In the genomic region with DNA sequence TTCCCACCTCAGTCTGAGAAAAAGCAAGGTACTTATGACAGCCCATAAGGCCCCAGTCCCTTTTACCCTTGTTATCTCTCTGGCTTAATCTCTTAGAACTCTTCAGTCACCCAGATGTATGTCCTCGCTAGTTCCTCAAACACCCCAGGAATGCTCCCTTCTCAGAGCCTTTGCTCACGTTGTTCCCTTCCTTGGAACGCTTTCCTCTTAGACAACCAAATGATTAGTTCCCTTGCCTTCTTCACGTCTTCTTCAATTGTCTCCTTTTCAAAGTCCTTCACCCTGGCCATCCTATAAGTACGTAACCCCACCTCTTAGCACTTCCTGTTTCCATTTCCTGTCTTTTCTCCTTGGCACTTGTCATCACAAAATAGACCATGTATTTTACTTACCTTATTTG, we compare ENCODE assay signal across 13 cellular contexts. TPM values are rescaled to one million over a fixed set of nuclear protein-coding genes. Genes with fewer than 3 reads are reported as not detected.
DNase-seq lines count a peak whose midpoint lies in the region; ATAC-seq and TF ChIP-seq lines count a peak whose summit lies in the region.
"Had no signal": no experiment of that assay in that cellular context is flagged by ENCODE, and none has a peak within 500 bp of the region (broad histone marks: within the 10 kb centered on the region; RNA-seq: fewer than 3 reads in every experiment).

No MANE protein-coding gene starts in this region.

- H3K4me2 ChIP-seq in BLaER1: peak overlapping the region; percentile 84
- H3K4me2 ChIP-seq in DND-41 (ENCODE audit: insufficient read depth, low read length): no peak overlapping the region

- H3K36me3 ChIP-seq in BLaER1 (no peaks in the 10 kb centered on the region), DND-41 (ENCODE audit: insufficient read depth, low read length) (no peaks in the 10 kb centered on the region)
- H3K36me3 ChIP-seq: WERI-Rb-1 had no signal

- H3K9me3 ChIP-seq in BLaER1 (no peaks in the 10 kb centered on the region), DND-41 (ENCODE audit: insufficient read depth, low read length, severe bottlenecking) (no peaks in the 10 kb centered on the region)
- H3K9me3 ChIP-seq: tibial nerve had no signal

- peak overlapping the region; percentile 57 for H3K27ac Mint-ChIP-seq in endothelial cell (ENCODE audit: unreplicated experiment)

- H3K27me3 ChIP-seq in BLaER1 (no peaks in the 10 kb centered on the region), DND-41 (ENCODE audit: insufficient read depth, low read length, poor library complexity) (no peaks in the 10 kb centered on the region)
- H3K27me3 ChIP-seq: tibial nerve had no signal

- peak overlapping the region; percentile 29 for H2AFZ ChIP-seq in DND-41 (ENCODE audit: low read depth, low read length)

- ATAC-seq in DND-41 (ENCODE audit: insufficient read depth, low read depth) (peak; percentile 65; the same call in 2 of the 3 replicates), HG02938 (IDR thresholded peaks at IDR 0.05; ENCODE audit: unreplicated experiment) (no peak), omental fat pad (ENCODE audit: low FRiP score) (no peak)

- H3K36me3 Mint-ChIP-seq in endothelial cell (ENCODE audit: low read depth, unreplicated experiment): no peaks in the 10 kb centered on the region

- no peaks in the 10 kb centered on the region for H3K9me3 Mint-ChIP-seq in endothelial cell (ENCODE audit: unreplicated experiment)

- H3K27ac ChIP-seq in BLaER1 (no peak overlapping the region), DND-41 (ENCODE audit: low read length) (peak overlapping the region; percentile 7)
- H3K27ac ChIP-seq: tibial nerve had no signal

- H3K27me3 Mint-ChIP-seq in endothelial cell (ENCODE audit: unreplicated experiment): peaks cover 8% of the 10 kb centered on the region

- H3K4me1 ChIP-seq in BLaER1 (peaks cover 67% of the 10 kb centered on the region), DND-41 (ENCODE audit: insufficient read depth, low read length) (peaks cover 14% of the 10 kb centered on the region)
- H3K4me1 ChIP-seq: tibial nerve had no signal

- no peak overlapping the region for H3K9ac ChIP-seq in BLaER1
- H3K9ac ChIP-seq in DND-41 (ENCODE audit: low read depth, low read length): no peak overlapping the region

- DNase-seq in DND-41 (no peak), SIG-M5 (lab: John Stamatoyannopoulos, UW) (peak; percentile 18), endothelial cell (ENCODE audit: low spot score) (no peak), omental fat pad (ENCODE audit: low spot score) (no peak), foreskin fibroblast (no peak)
- DNase-seq in stimulated activated CD4-positive, alpha-beta T cell treated with anti-CD3 and anti-CD28 coated beads, Interleukin-4, amount 100 ng/mL, for 4 hours: no peak
- DNase-seq: head of caudate nucleus, WERI-Rb-1 had no signal

- H3K79me2 ChIP-seq in DND-41 (ENCODE audit: insufficient read depth, low read length): no peaks in the 10 kb centered on the region

- no peak overlapping the region for H3K4me3 ChIP-seq in BLaER1
- no peak overlapping the region for H3K4me3 ChIP-seq in DND-41 (ENCODE audit: low read depth in 1 of 2, low read length in 2 of 2)
- no peak overlapping the region for H3K4me3 ChIP-seq in foreskin fibroblast (ENCODE audit: low read depth in 1 of 2, low read length in 2 of 2)
- H3K4me3 ChIP-seq: tibial nerve had no signal

- no peak for TF ChIP-seq CTCF in DND-41 (IDR thresholded peaks at IDR 0.05; ENCODE audit: borderline replicate concordance, extremely low read depth, low read length, poor library complexity, severe bottlenecking)
- TF ChIP-seq CTCF in endothelial cell (IDR thresholded peaks at IDR 0.05; ENCODE audit: unreplicated experiment): no peak
- TF ChIP-seq CTCF in omental fat pad (IDR thresholded peaks at IDR 0.05): no peak
- no peak for TF ChIP-seq CTCF in foreskin fibroblast (IDR thresholded peaks at IDR 0.05; ENCODE audit: low read depth, low read length)

- peaks cover 17% of the 10 kb centered on the region for H3K4me1 Mint-ChIP-seq in endothelial cell (ENCODE audit: unreplicated experiment)

- H3K4me3 Mint-ChIP-seq in endothelial cell (ENCODE audit: unreplicated experiment): peak overlapping the region; percentile 0

- H4K20me1 ChIP-seq in BLaER1 (no peaks in the 10 kb centered on the region), DND-41 (ENCODE audit: insufficient read depth, low read length) (no peaks in the 10 kb centered on the region)

RNA-seq across cellular contexts. Expression of gene APOBEC2, which starts 1.1 kb away (rescaled TPM):
- total RNA-seq in endothelial cell (ENCODE audit: unreplicated experiment): not detected
- not detected for total RNA-seq in omental fat pad
- total RNA-seq: lung microvascular endothelial cell, renal cortical epithelial cell, tibial nerve had no signal

RNA-seq across cellular contexts. Expression of gene TSPO2, which starts 9.6 kb away (rescaled TPM):
- total RNA-seq in endothelial cell (ENCODE audit: unreplicated experiment) (not detected), omental fat pad (not detected)
- total RNA-seq: lung microvascular endothelial cell, renal cortical epithelial cell, tibial nerve had no signal

RNA-seq across cellular contexts. Expression of gene UNC5CL, which starts 12.9 kb away (rescaled TPM):
- total RNA-seq in endothelial cell (ENCODE audit: unreplicated experiment) (0.59 TPM), omental fat pad (1 to 10 TPM in 1 of 4 donors, under 1 TPM in 3; 0.56 to 1.9 (median 0.80) TPM)

RNA-seq across cellular contexts. Expression of gene OARD1, which starts 20.3 kb away (rescaled TPM):
- total RNA-seq in endothelial cell (ENCODE audit: unreplicated experiment): 20.5 TPM
- total RNA-seq in omental fat pad: 10 to 100 TPM in 2 of 4 donors, 1 to 10 TPM in 2; 7.2 to 19.5 (median 12.3) TPM

RNA-seq across cellular contexts. Expression of gene NFYA, which starts 20.9 kb away (rescaled TPM):
- total RNA-seq in endothelial cell (ENCODE audit: unreplicated experiment) (39.7 TPM), omental fat pad (10 to 100 TPM; 16.3 to 25.9 (median 21.1) TPM)
